22 cellular contexts compared by ENCODE assay signal in genomic region chr9:3569529-3569928, GRCh38.
"Had no signal": no experiment of that assay in that cellular context is flagged by ENCODE, and none has a peak within 500 bp of the region (broad histone marks: within the 10 kb centered on the region; RNA-seq: fewer than 3 reads in every experiment).

No MANE protein-coding gene starts in this region.

- H3K4me3 ChIP-seq: gastroesophageal sphincter, neural progenitor cell, spleen, testis, transverse colon had no signal

- H3K9ac ChIP-seq: neural progenitor cell had no signal

- H3K36me3 ChIP-seq: gastroesophageal sphincter, neural progenitor cell, spleen, transverse colon had no signal

- H3K27ac Mint-ChIP-seq: activated T-helper 1 cell treated with anti-CD3 and anti-CD28 coated beads, Interleukin-12 subunit alpha, Interleukin-12 subunit beta, Interleukin-2, Interleukin-4 antibody, amounts not matched to agents 30 ng/mL and 10 ng/mL and 1 ng/mL, durations not matched to agents 14 hours and 24 hours and 36 hours; mesothelial cell of epicardium; neural progenitor cell had no signal

- DNase-seq: activated CD4-positive, alpha-beta T cell treated with anti-CD3 and anti-CD28 coated beads for 48 hours; activated CD4-positive, alpha-beta T cell treated with anti-CD3 and anti-CD28 coated beads, Interleukin-2, amount 50 U/mL, for 48 hours; activated CD4-positive, CD25-positive, alpha-beta regulatory T cell; activated CD8-positive, alpha-beta memory T cell treated with anti-CD3 and anti-CD28 coated beads, Interleukin-2, amount 50 U/mL, for 4 hours; activated T-cell treated with anti-CD3 and anti-CD28 coated beads, Interleukin-2, amount 50 U/mL, for 1 hour; amygdala; cortex of kidney; hippocampal formation; kidney; left colon; mammary epithelial cell; naive thymus-derived CD4-positive, alpha-beta T cell; right cardiac atrium; spleen; stimulated activated naive CD4-positive, alpha-beta T cell; T-helper 1 cell; testis; transverse colon had no signal

- H3K4me3 Mint-ChIP-seq: activated T-helper 1 cell treated with anti-CD3 and anti-CD28 coated beads, Interleukin-12 subunit alpha, Interleukin-12 subunit beta, Interleukin-2, Interleukin-4 antibody, amounts not matched to agents 30 ng/mL and 10 ng/mL and 1 ng/mL, durations not matched to agents 14 hours and 24 hours and 36 hours; mesothelial cell of epicardium; naive thymus-derived CD4-positive, alpha-beta T cell; neural progenitor cell had no signal

- H3K27ac ChIP-seq: gastroesophageal sphincter, neural progenitor cell, spleen, testis, transverse colon had no signal

- H3K4me1 Mint-ChIP-seq: mesothelial cell of epicardium, neural progenitor cell had no signal

- H3K4me2 ChIP-seq: neural progenitor cell had no signal

- H3K4me1 ChIP-seq: gastroesophageal sphincter, spleen, testis, transverse colon had no signal

- H3K27me3 Mint-ChIP-seq: naive thymus-derived CD4-positive, alpha-beta T cell had no signal

- H3K9me3 Mint-ChIP-seq: activated T-helper 1 cell treated with anti-CD3 and anti-CD28 coated beads, Interleukin-12 subunit alpha, Interleukin-12 subunit beta, Interleukin-2, Interleukin-4 antibody, amounts not matched to agents 30 ng/mL and 10 ng/mL and 1 ng/mL, durations not matched to agents 14 hours and 24 hours and 36 hours; mesothelial cell of epicardium; naive thymus-derived CD4-positive, alpha-beta T cell; neural progenitor cell had no signal

- H3K9me3 ChIP-seq: gastroesophageal sphincter, spleen, testis, transverse colon had no signal

- ATAC-seq: gastroesophageal sphincter; left colon; naive thymus-derived CD4-positive, alpha-beta T cell had no signal

- H3K27me3 ChIP-seq: gastroesophageal sphincter, neural progenitor cell, spleen, testis, transverse colon had no signal

- H2AFZ ChIP-seq: neural progenitor cell had no signal
